Comparison of ENCODE assay signal across 8 cellular contexts in genomic region chr19:45467456-45468158, GRCh38.
DNase-seq lines count a peak whose midpoint lies in the region; ATAC-seq and TF ChIP-seq lines count a peak whose summit lies in the region.

TSS of gene FOSB (plus strand) at chr19:45467996. CDS start at chr19:45468587, 591 bp downstream.

- peak; percentile 90 for DNase-seq in NCI-H2196 treated with DMSO at 0.1 percent for 48 hours (lab: John Stamatoyannopoulos, UW; ENCODE audit: unreplicated experiment)
- peak; percentile 91 for DNase-seq in activated CD4-positive, CD25-positive, alpha-beta regulatory T cell treated with anti-CD3 and anti-CD28 coated beads, Interleukin-2, amount 50 U/mL, for 16 hours (ENCODE audit: low read depth, low spot score)
- DNase-seq in caudate nucleus (lab: John Stamatoyannopoulos, UW) = peak; percentile 63 to 98 (median 93)
- DNase-seq in islet precursor cell = peak; percentile 95
- peak; percentile 88 for DNase-seq in stimulated activated CD4-positive, alpha-beta T cell treated with anti-CD3 and anti-CD28 coated beads, Interleukin-12 subunit alpha, Interleukin-12 subunit beta, amount 100 ng/mL, for 4 hours

- peak within 1 kb of the TSS; percentile 80 for H3K27ac ChIP-seq in 22Rv1
- peak within 1 kb of the TSS; percentile 99 for H3K27ac ChIP-seq in caudate nucleus (ENCODE audit: low read depth, low read length)

- ATAC-seq in GM18517 (IDR thresholded peaks at IDR 0.05; ENCODE audit: unreplicated experiment) = peak; percentile 45
- ATAC-seq in HG03097 (IDR thresholded peaks at IDR 0.05; ENCODE audit: low FRiP score, unreplicated experiment) = peak; percentile 45

- TF ChIP-seq CTCF in 22Rv1 (IDR thresholded peaks at IDR 0.05) = no peak

Comparison
In these comparisons a context has a peak if more than half of its experiments do, and no peak if none do; other contexts are left out.
1. Peak in every context shown above with its lines: DNase-seq, ATAC-seq and H3K27ac ChIP-seq.